Comparison of ENCODE assay signal across 8 cellular contexts in the genomic region with DNA sequence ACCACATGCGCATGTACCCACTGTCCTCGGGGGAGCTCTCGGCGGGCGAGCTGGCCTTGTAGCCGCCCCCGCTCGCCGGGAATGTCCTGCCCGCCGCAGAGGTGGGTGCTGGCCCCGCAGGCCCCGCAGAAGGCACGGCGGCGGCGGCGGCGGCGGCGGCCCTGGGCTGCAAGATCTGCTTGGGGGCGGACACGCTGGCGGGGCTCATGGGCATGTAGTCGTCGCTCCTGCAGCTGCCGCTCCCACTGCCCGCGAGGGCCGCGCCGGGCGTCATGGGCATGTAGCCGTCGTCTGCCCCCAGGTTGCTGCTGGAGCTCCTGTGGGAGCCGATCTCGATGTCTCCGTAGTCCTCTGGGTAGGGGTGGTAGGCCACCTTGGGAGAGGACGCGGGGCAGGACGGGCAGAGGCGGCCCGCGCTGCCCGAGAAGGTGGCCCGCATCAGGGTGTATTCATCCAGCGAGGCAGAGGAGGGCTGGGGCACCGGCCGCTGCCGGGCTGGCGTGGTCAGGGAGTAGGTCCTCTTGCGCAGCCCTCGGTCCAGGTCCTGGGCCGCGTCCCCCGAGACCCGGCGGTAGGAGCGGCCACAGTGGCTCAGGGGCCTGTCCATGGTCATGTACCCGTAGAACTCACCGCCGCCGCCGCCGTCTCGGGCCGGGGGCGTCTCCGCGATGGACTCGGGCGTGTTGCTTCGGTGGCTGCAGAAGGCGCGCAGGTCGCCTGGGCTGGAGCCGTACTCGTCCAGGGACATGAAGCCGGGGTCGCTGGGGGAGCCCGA. TPM values are rescaled to one million over a fixed set of nuclear protein-coding genes. Genes with fewer than 3 reads are reported as not detected.
A peak's percentile ranks its signal among the peaks of the same experiment; 100 is the strongest.
DNase-seq lines count a peak whose midpoint lies in the region; ATAC-seq and TF ChIP-seq lines count a peak whose summit lies in the region.

No MANE protein-coding gene starts in this region.

- H3K27me3 ChIP-seq in HL-60 (ENCODE audit: insufficient read depth, poor library complexity, severe bottlenecking) (no peaks in the 10 kb centered on the region), stomach smooth muscle (ENCODE audit: control insufficient read depth in 1 of 2, insufficient read depth in 2 of 2, low read length in 2 of 2) (no peaks in the 10 kb centered on the region), body of pancreas (no peaks in the 10 kb centered on the region)

- no peaks in the 10 kb centered on the region for H3K36me3 Mint-ChIP-seq in activated CD8-positive, alpha-beta memory T cell treated with anti-CD3 and anti-CD28 coated beads, Interleukin-2, amount 10 ng/mL, durations not matched to agents 7 days and 5 days

- H3K9ac ChIP-seq in stomach smooth muscle (ENCODE audit: low read length in 2 of 2): no peak overlapping the region

- H3K4me3 ChIP-seq in HL-60 (replicated peaks; ENCODE audit: insufficient read depth, low read length) (peak overlapping the region; percentile 45), astrocyte of the spinal cord (ENCODE audit: low read depth, low read length) (peak overlapping the region; percentile 37), stomach smooth muscle (ENCODE audit: low read length in 2 of 2) (peak overlapping the region; percentile 46 to 82), body of pancreas (peak overlapping the region in 1 of 2 donors; percentile 41)

- intact Hi-C loops in body of pancreas (cut with DNase I): no loop called here

- H3K27me3 Mint-ChIP-seq in activated CD8-positive, alpha-beta memory T cell treated with anti-CD3 and anti-CD28 coated beads, Interleukin-2, amount 10 ng/mL, durations not matched to agents 7 days and 5 days: peaks cover 10% of the 10 kb centered on the region

- H3K9me3 ChIP-seq in stomach smooth muscle (ENCODE audit: control insufficient read depth in 2 of 2, low read length in 2 of 2): no peaks in the 10 kb centered on the region
- no peaks in the 10 kb centered on the region for H3K9me3 ChIP-seq in body of pancreas

- H3K4me1 ChIP-seq in stomach smooth muscle (ENCODE audit: control insufficient read depth, insufficient read depth, low read length): peaks cover 56% of the 10 kb centered on the region
- peaks cover 62% of the 10 kb centered on the region for H3K4me1 ChIP-seq in body of pancreas

- peak overlapping the region; percentile 18; the same call in 1 of the 2 replicates for H3K27ac ChIP-seq in HL-60 (replicated peaks)
- no peak overlapping the region for H3K27ac ChIP-seq in stomach smooth muscle (ENCODE audit: low read length)
- H3K27ac ChIP-seq in body of pancreas: peak overlapping the region in 1 of 4 donors; percentile 19

- TF ChIP-seq POLR2A in body of pancreas (IDR thresholded peaks at IDR 0.05): no peak

- in situ Hi-C loops in astrocyte of the spinal cord (cut with HindIII; ENCODE audit: low sequenced_read_pairs): no loop called here

- peaks cover 0 to 2% of the 10 kb centered on the region in 2 donors for H3K36me3 ChIP-seq in stomach smooth muscle (ENCODE audit: control insufficient read depth in 2 of 2, insufficient read depth in 2 of 2, low read length in 2 of 2)
- H3K36me3 ChIP-seq in body of pancreas (replicated peaks in 1 of 2; ENCODE audit: insufficient read depth in 1 of 2, low read depth in 2 of 2): no peaks in the 10 kb centered on the region

- H3K4me1 Mint-ChIP-seq in activated CD8-positive, alpha-beta memory T cell treated with anti-CD3 and anti-CD28 coated beads, Interleukin-2, amount 10 ng/mL, durations not matched to agents 7 days and 5 days: peaks cover 21% of the 10 kb centered on the region

- H3K9me3 Mint-ChIP-seq in activated CD8-positive, alpha-beta memory T cell treated with anti-CD3 and anti-CD28 coated beads, Interleukin-2, amount 10 ng/mL, durations not matched to agents 7 days and 5 days (ENCODE audit: low read depth): no peaks in the 10 kb centered on the region

- 73 to 87% methylated on average over 20 to 55 of the region's 81 CpGs for WGBS in body of pancreas, 2 donors

- TF ChIP-seq CTCF in HL-60 (IDR thresholded peaks at IDR 0.05; ENCODE audit: insufficient read depth, low read length) (no peak), astrocyte of the spinal cord (IDR thresholded peaks at IDR 0.05; ENCODE audit: low read depth, low read length) (no peak), body of pancreas (IDR thresholded peaks at IDR 0.05) (no peak)

- ATAC-seq in body of pancreas: no peak
- ATAC-seq in activated CD8-positive, alpha-beta memory T cell treated with anti-CD3 and anti-CD28 coated beads, Interleukin-2, amount 10 ng/mL, durations not matched to agents 7 days and 5 days: no peak

- CTCF ChIA-PET in activated CD8-positive, alpha-beta memory T cell treated with anti-CD3 and anti-CD28 coated beads, Interleukin-2, amount 10 ng/mL, durations not matched to agents 7 days and 5 days (lab: Charles Lee): interaction anchor here (1.4 kb wide), 1 partner anchor 19 kb away, joined by 4 read pairs; no protein-coding TSS in a partner anchor

- no peak overlapping the region for H3K4me3 Mint-ChIP-seq in activated CD8-positive, alpha-beta memory T cell treated with anti-CD3 and anti-CD28 coated beads, Interleukin-2, amount 10 ng/mL, durations not matched to agents 7 days and 5 days

- no peak for DNase-seq in HL-60 (ENCODE audit: low read depth in 1 of 2, low spot score in 1 of 2)
- peak; percentile 29 for DNase-seq in astrocyte of the spinal cord (ENCODE audit: low read depth, low spot score)
- DNase-seq in islet precursor cell: peak; percentile 71
- DNase-seq in body of pancreas: no peak
- no peak for DNase-seq in mucosa of gallbladder (ENCODE audit: low spot score)
- DNase-seq in middle frontal gyrus (ENCODE audit: extremely low spot score, low spot score): no peak
- DNase-seq in activated CD8-positive, alpha-beta memory T cell treated with anti-CD3 and anti-CD28 coated beads, Interleukin-2, amount 10 ng/mL, durations not matched to agents 7 days and 5 days: no peak

- H3K27ac Mint-ChIP-seq in activated CD8-positive, alpha-beta memory T cell treated with anti-CD3 and anti-CD28 coated beads, Interleukin-2, amount 10 ng/mL, durations not matched to agents 7 days and 5 days: no peak overlapping the region

RNA-seq across cellular contexts. Expression of a gene that starts 2.4 kb away (rescaled TPM):
- total RNA-seq in body of pancreas (10 to 100 TPM; 11.4 to 22.7 TPM), mucosa of gallbladder (25.6 TPM)
- 1 to 10 TPM; 1.6 to 2.0 TPM for total RNA-seq in activated CD8-positive, alpha-beta memory T cell treated with anti-CD3 and anti-CD28 coated beads, Interleukin-2, amount 10 ng/mL, durations not matched to agents 7 days and 5 days

Comparison
In these comparisons a context has a peak if more than half of its experiments do, and no peak if none do; other contexts are left out.
1. DNase-seq: peak in astrocyte of the spinal cord (single experiment) and islet precursor cell (single experiment); none in HL-60 (0 of 2), body of pancreas (0 of 4), mucosa of gallbladder (single experiment), middle frontal gyrus (single experiment) and activated CD8-positive, alpha-beta memory T cell treated with anti-CD3 and anti-CD28 coated beads, Interleukin-2, amount 10 ng/mL, durations not matched to agents 7 days and 5 days (single experiment).